Comparison of ENCODE assay signal across 16 cellular contexts in genomic region chr7:18179058-18179457, GRCh38.
DNase-seq lines count a peak whose midpoint lies in the region; ATAC-seq and TF ChIP-seq lines count a peak whose summit lies in the region.
"Had no signal": no experiment of that assay in that cellular context is flagged by ENCODE, and none has a peak within 500 bp of the region (broad histone marks: within the 10 kb centered on the region; RNA-seq: fewer than 3 reads in every experiment).

No MANE protein-coding gene starts in this region.

- H3K27ac ChIP-seq in HL-60 (replicated peaks): peak overlapping the region; percentile 54
- peak overlapping the region; percentile 68 for H3K27ac ChIP-seq in SJCRH30
- H3K27ac ChIP-seq in Peyer's patch: no peak overlapping the region

- no peaks in the 10 kb centered on the region for H3K9me3 ChIP-seq in SJCRH30 (replicated peaks)
- no peaks in the 10 kb centered on the region for H3K9me3 ChIP-seq in Peyer's patch

- no peak for TF ChIP-seq CTCF in GM12865 (IDR thresholded peaks at IDR 0.05; ENCODE audit: insufficient read depth, low read depth, low read length, missing control alignments)
- TF ChIP-seq CTCF in HL-60 (IDR thresholded peaks at IDR 0.05; ENCODE audit: insufficient read depth, low read length): no peak
- no peak for TF ChIP-seq CTCF in Peyer's patch (IDR thresholded peaks at IDR 0.05)

- H3K27me3 ChIP-seq in HL-60 (ENCODE audit: insufficient read depth, poor library complexity, severe bottlenecking): no peaks in the 10 kb centered on the region
- no peaks in the 10 kb centered on the region for H3K27me3 ChIP-seq in SJCRH30
- no peaks in the 10 kb centered on the region for H3K27me3 ChIP-seq in Peyer's patch
- H3K27me3 ChIP-seq: hepatocyte had no signal

- H3K36me3 ChIP-seq in SJCRH30: no peaks in the 10 kb centered on the region
- no peaks in the 10 kb centered on the region for H3K36me3 ChIP-seq in Peyer's patch

- peak; percentile 5 for DNase-seq in GM12865 (ENCODE audit: low read depth)
- peak in 1 of 2 experiments; percentile 38 for DNase-seq in HL-60 (ENCODE audit: low read depth in 1 of 2, low spot score in 1 of 2)
- peak; percentile 57 to 73 for DNase-seq in SJCRH30
- peak; percentile 18 for DNase-seq in fibroblast of peridontal ligament (ENCODE audit: extremely low read depth)
- DNase-seq in AML-193 (lab: John Stamatoyannopoulos, UW): no peak
- DNase-seq in kidney glomerular epithelial cell (lab: John Stamatoyannopoulos, UW): no peak
- no peak for DNase-seq in Peyer's patch
- DNase-seq: activated CD4-positive, alpha-beta T cell treated with anti-CD3 and anti-CD28 coated beads for 4 hours; activated effector memory CD4-positive, alpha-beta T cell treated with Interleukin-2 at 50 U/mL for 16 hours; amniotic stem cell; effector memory CD8-positive, alpha-beta T cell; islet precursor cell; NCI-H1092 treated with DMSO at 0.1 percent for 48 hours; NCI-H526 treated with DMSO at 0.1 percent for 48 hours had no signal

- no peak overlapping the region for H3K4me3 ChIP-seq in GM12865 (ENCODE audit: low read depth, low read length)
- H3K4me3 ChIP-seq in HL-60 (replicated peaks; ENCODE audit: insufficient read depth, low read length): no peak overlapping the region
- no peak overlapping the region for H3K4me3 ChIP-seq in SJCRH30
- no peak overlapping the region for H3K4me3 ChIP-seq in Peyer's patch
- H3K4me3 ChIP-seq: hepatocyte had no signal

- no peak for TF ChIP-seq POLR2A in Peyer's patch (IDR thresholded peaks at IDR 0.05)

- H3K4me1 ChIP-seq in SJCRH30 (peaks cover 20% of the 10 kb centered on the region), Peyer's patch (peaks cover 0 to 6% (median 0%) of the 10 kb centered on the region in 4 donors)

- ATAC-seq in HG02678 (IDR thresholded peaks at IDR 0.05; ENCODE audit: unreplicated experiment): no peak

Comparison
In these comparisons a context has a peak if more than half of its experiments do, and no peak if none do; other contexts are left out.
1. DNase-seq: peak in GM12865 (single experiment), SJCRH30 (2 of 2) and fibroblast of peridontal ligament (single experiment); none in AML-193 (0 of 2), kidney glomerular epithelial cell (single experiment) and Peyer's patch (0 of 3).
2. H3K27ac ChIP-seq: peak in HL-60 (single experiment) and SJCRH30 (single experiment); none in Peyer's patch (0 of 4).